Comparison of ENCODE assay signal across 19 cellular contexts in genomic region chr5:175741556-175741955, GRCh38.
"Had no signal": no experiment of that assay in that cellular context is flagged by ENCODE, and none has a peak within 500 bp of the region (broad histone marks: within the 10 kb centered on the region; RNA-seq: fewer than 3 reads in every experiment).

No MANE protein-coding gene starts in this region.

- H3K9me3 ChIP-seq: body of pancreas, left lung, prostate gland, right atrium auricular region, transverse colon had no signal

- H3K9me3 Mint-ChIP-seq: activated naive CD4-positive, alpha-beta T cell treated with anti-CD3 and anti-CD28 coated beads for 36 hours; activated T-cell treated with anti-CD3 and anti-CD28 coated beads, Interleukin-2, amount 50 U/mL, for 4 hours; endodermal cell; T-helper 2 cell treated with Interferon-gamma antibody and Interleukin-4, amounts not matched to agents 5 μg/mL and 100 μg/mL, for 36 hours; WTC11 had no signal

- H3K27ac ChIP-seq: body of pancreas, epithelial cell of prostate, left lung, prostate gland, right atrium auricular region, transverse colon had no signal

- ATAC-seq: activated CD4-positive, alpha-beta T cell treated with anti-CD3 and anti-CD28 coated beads for 36 hours; activated T-cell treated with anti-CD3 and anti-CD28 coated beads, Interleukin-2, amount 50 U/mL, for 4 hours; body of pancreas; left lung; stimulated activated naive CD8-positive, alpha-beta T cell treated with anti-CD3 and anti-CD28 coated beads, Interleukin-15, Interleukin-2, amounts not matched to agents 100 U/mL and 50 U/mL, for 24 hours; WTC11 had no signal

- H3K4me3 Mint-ChIP-seq: activated CD4-positive, alpha-beta T cell treated with anti-CD3 and anti-CD28 coated beads for 36 hours; activated naive CD4-positive, alpha-beta T cell treated with anti-CD3 and anti-CD28 coated beads for 36 hours; activated T-cell treated with anti-CD3 and anti-CD28 coated beads, Interleukin-2, amount 50 U/mL, for 4 hours; endodermal cell; T-helper 2 cell treated with Interferon-gamma antibody and Interleukin-4, amounts not matched to agents 5 μg/mL and 100 μg/mL, for 36 hours; WTC11 had no signal

- H3K4me1 ChIP-seq: body of pancreas, left lung, prostate gland, right atrium auricular region, transverse colon had no signal

- H3K36me3 Mint-ChIP-seq: WTC11 had no signal

- H3K27me3 ChIP-seq: body of pancreas, right atrium auricular region had no signal

- H3K27ac Mint-ChIP-seq: activated CD4-positive, alpha-beta T cell treated with anti-CD3 and anti-CD28 coated beads for 36 hours; activated naive CD4-positive, alpha-beta T cell treated with anti-CD3 and anti-CD28 coated beads for 36 hours; endodermal cell; T-helper 2 cell treated with Interferon-gamma antibody and Interleukin-4, amounts not matched to agents 5 μg/mL and 100 μg/mL, for 36 hours; WTC11 had no signal

- H3K36me3 ChIP-seq: left lung, prostate gland, right atrium auricular region, transverse colon had no signal

- H3K4me3 ChIP-seq: body of pancreas, dorsolateral prefrontal cortex, left lung, prostate gland, right atrium auricular region, transverse colon had no signal

- H3K4me1 Mint-ChIP-seq: activated CD4-positive, alpha-beta T cell treated with anti-CD3 and anti-CD28 coated beads for 36 hours; endodermal cell had no signal

- DNase-seq: activated CD4-positive, alpha-beta T cell treated with anti-CD3 and anti-CD28 coated beads for 36 hours; activated CD4-positive, alpha-beta T cell treated with anti-CD3 and anti-CD28 coated beads, Interleukin-2, amount 50 U/mL, for 48 hours; activated naive CD4-positive, alpha-beta T cell treated with anti-CD3 and anti-CD28 coated beads for 36 hours; activated T-cell treated with anti-CD3 and anti-CD28 coated beads, Interleukin-2, amount 50 U/mL, for 4 hours; body of pancreas; dorsolateral prefrontal cortex; endodermal cell; foreskin fibroblast; hippocampal formation; left lung; mammary epithelial cell; occipital lobe; stimulated activated naive CD8-positive, alpha-beta T cell treated with anti-CD3 and anti-CD28 coated beads, Interleukin-15, Interleukin-2, amounts not matched to agents 100 U/mL and 50 U/mL, for 24 hours; transverse colon had no signal
